8 cellular contexts compared by ENCODE assay signal in genomic region chr4:18689308-18689915, GRCh38.
DNase-seq lines count a peak whose midpoint lies in the region; ATAC-seq and TF ChIP-seq lines count a peak whose summit lies in the region.

No MANE protein-coding gene starts in this region.

- TF ChIP-seq CTCF in AG09319 (IDR thresholded peaks at IDR 0.05; ENCODE audit: low read depth, low read length) (peak; percentile 84), GM12875 (IDR thresholded peaks at IDR 0.05; ENCODE audit: borderline replicate concordance, insufficient read depth, low read depth, low read length) (peak; percentile 52; the same call in 1 of the 2 replicates), heart left ventricle (IDR thresholded peaks at IDR 0.05) (peak; percentile 75 to 89 (median 84))

- intact Hi-C loops in heart left ventricle (cut with DNase I): loop anchor here in 9 of 10 donors (1.0 to 10.0 kb wide), 8 partner anchors 245 to 1998 kb away; partner anchors contain the start of gene SLIT2 (in 1 of the 9)

- DNase-seq in AG09319 (ENCODE audit: extremely low read depth, low read depth): peak; percentile 23
- peak; percentile 43 for DNase-seq in NCI-H774 (lab: John Stamatoyannopoulos, UW)
- peak; percentile 12 for DNase-seq in activated naive CD4-positive, alpha-beta T cell treated with anti-CD3 and anti-CD28 coated beads, Interleukin-2, amount 50 U/mL, for 16 hours
- peak in 2 of 5 donors; percentile 16 to 26 for DNase-seq in heart left ventricle
- DNase-seq in renal cortical epithelial cell (ENCODE audit: low read depth): peak; percentile 62

- no peaks in the 10 kb centered on the region for H3K27me3 ChIP-seq in heart left ventricle

- H3K9me3 ChIP-seq in heart left ventricle: no peaks in the 10 kb centered on the region

- no peak overlapping the region for H3K4me3 ChIP-seq in GM12875 (ENCODE audit: low read depth, low read length)
- no peak overlapping the region for H3K4me3 ChIP-seq in heart left ventricle

- H3K27ac ChIP-seq in heart left ventricle: no peak overlapping the region

- TF ChIP-seq POLR2A in heart left ventricle (IDR thresholded peaks at IDR 0.05): no peak

- WGBS in heart left ventricle, 4 donors: 2 to 9% (median 6%) methylated on average over 6 of the region's 6 CpGs

- H3K4me1 ChIP-seq in heart left ventricle: peaks cover 0 to 10% (median 0%) of the 10 kb centered on the region in 12 donors

- H3K36me3 ChIP-seq in heart left ventricle: no peaks in the 10 kb centered on the region

- ATAC-seq in HG03108 (IDR thresholded peaks at IDR 0.05; ENCODE audit: unreplicated experiment) (peak; percentile 50), heart left ventricle (peak in 1 of 4 donors; percentile 54), HG03095 (IDR thresholded peaks at IDR 0.05; ENCODE audit: unreplicated experiment) (no peak)
